In the genomic region with DNA sequence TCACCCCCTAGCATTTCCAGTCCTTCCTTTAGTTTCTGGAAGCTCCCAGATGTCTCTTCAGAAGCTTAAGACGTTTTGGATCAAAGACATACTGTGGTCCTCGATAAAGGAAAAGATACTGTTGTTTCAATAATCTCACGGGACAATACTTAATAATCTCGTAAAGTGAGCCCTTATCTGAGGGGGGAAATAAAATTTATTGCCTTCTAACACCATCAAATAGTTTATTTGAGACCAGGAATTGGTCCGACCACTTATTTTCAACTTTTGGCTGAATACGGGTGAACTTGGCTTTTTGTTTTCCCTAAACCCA, we compare ENCODE assay signal across 9 cellular contexts. TPM values are rescaled to one million over a fixed set of nuclear protein-coding genes. Genes with fewer than 3 reads are reported as not detected.
DNase-seq lines count a peak whose midpoint lies in the region; ATAC-seq, FAIRE-seq and TF ChIP-seq lines count a peak whose summit lies in the region.
"Had no signal": no experiment of that assay in that cellular context is flagged by ENCODE, and none has a peak within 500 bp of the region (broad histone marks: within the 10 kb centered on the region; RNA-seq: fewer than 3 reads in every experiment).

No MANE protein-coding gene starts in this region.

- H3K4me1 Mint-ChIP-seq in activated CD4-positive, alpha-beta T cell treated with anti-CD3 and anti-CD28 coated beads, Interleukin-2, amount 10 ng/mL, durations not matched to agents 24 days and 14 days: peaks cover 26% of the 10 kb centered on the region

- H3K4me2 ChIP-seq in HepG2 (ENCODE audit: low read depth, low read length): peak overlapping the region; percentile 89

- H3K36me3 ChIP-seq in adrenal gland (replicated peaks in 1 of 2): no peaks in the 10 kb centered on the region
- H3K36me3 ChIP-seq in HepG2 (replicated peaks in 1 of 2; ENCODE audit: control insufficient read depth in 1 of 2, insufficient read depth in 2 of 2, low read length in 2 of 2): 0 out of 5 replicates have a peak, but pooled peaks cover 0 to 4% of the 10 kb centered on the region in 2 experiments
- no peaks in the 10 kb centered on the region for H3K36me3 ChIP-seq in thoracic aorta

- no peak for TF ChIP-seq RAD21 in HepG2 (CRISPR knock-in tag; IDR thresholded peaks at IDR 0.05)

- no peaks in the 10 kb centered on the region for H3K27me3 ChIP-seq in adrenal gland
- peaks cover 0 to 6% of the 10 kb centered on the region in 2 experiments; a peak in 1 of 5 replicates for H3K27me3 ChIP-seq in HepG2 (ENCODE audit: control insufficient read depth in 1 of 2, insufficient read depth in 2 of 2, low read length in 2 of 2)
- no peaks in the 10 kb centered on the region for H3K27me3 ChIP-seq in thoracic aorta (replicated peaks; ENCODE audit: insufficient read depth)

- peak overlapping the region in 3 of 5 donors; percentile 58 to 72 (median 65) for H3K27ac ChIP-seq in adrenal gland
- H3K27ac ChIP-seq in HepG2 (ENCODE audit: extremely low read length, insufficient read depth, low read length): peak overlapping the region; percentile 80
- H3K27ac ChIP-seq in thoracic aorta: peak overlapping the region; percentile 75 to 82

- peaks cover 18% of the 10 kb centered on the region for H3K36me3 Mint-ChIP-seq in activated CD4-positive, alpha-beta T cell treated with anti-CD3 and anti-CD28 coated beads, Interleukin-2, amount 10 ng/mL, durations not matched to agents 24 days and 14 days (ENCODE audit: low read depth)

- CTCF ChIA-PET in HepG2 (lab: Yijun Ruan, JAX; ENCODE audit: low intra/inter-chr PET ratio, low total read pairs): no interaction called here

- no peak for FAIRE-seq in HepG2 (lab: Jason Lieb, UNC)
- FAIRE-seq: D721Med had no signal

- TSS peak; percentile 100 for BruUV-seq in HepG2 (replicated peaks; lab: Mats Ljungman, UMichigan)

- H3K4me1 ChIP-seq in adrenal gland (replicated peaks in 1 of 2) (peaks cover 0 to 23% of the 10 kb centered on the region in 2 donors), HepG2 (ENCODE audit: insufficient read depth, low read length) (peaks cover 34% of the 10 kb centered on the region), thoracic aorta (ENCODE audit: control insufficient read depth in 1 of 2, low read depth in 2 of 2) (peaks cover 10 to 24% of the 10 kb centered on the region in 2 donors)

- H3K27ac Mint-ChIP-seq in activated CD4-positive, alpha-beta T cell treated with anti-CD3 and anti-CD28 coated beads, Interleukin-2, amount 10 ng/mL, durations not matched to agents 24 days and 14 days: peak overlapping the region; percentile 100

- in situ Hi-C loops in HepG2 (cut with HindIII; ENCODE audit: extremely low pct_ligation_motif_present, low pct_unique_long_range_greater_than_20kb): no loop called here

- H3K9me3 Mint-ChIP-seq in activated CD4-positive, alpha-beta T cell treated with anti-CD3 and anti-CD28 coated beads, Interleukin-2, amount 10 ng/mL, durations not matched to agents 24 days and 14 days: no peaks in the 10 kb centered on the region

- peaks cover 42% of the 10 kb centered on the region for H3K79me2 ChIP-seq in HepG2 (ENCODE audit: insufficient read depth, low read length)

- H3K9ac ChIP-seq in HepG2 (ENCODE audit: insufficient read depth, low read depth, low read length): peak overlapping the region; percentile 92

- peak overlapping the region; percentile 99 for H3K4me3 Mint-ChIP-seq in activated CD4-positive, alpha-beta T cell treated with anti-CD3 and anti-CD28 coated beads, Interleukin-2, amount 10 ng/mL, durations not matched to agents 24 days and 14 days

- DNase-seq in activated CD4-positive, alpha-beta T cell treated with anti-CD3 and anti-CD28 coated beads, Interleukin-2, amount 10 ng/mL, durations not matched to agents 24 days and 14 days: no peak
- no peak for DNase-seq in activated CD4-positive, alpha-beta T cell treated with anti-CD3 and anti-CD28 coated beads for 4 hours
- DNase-seq in adrenal gland (no peak), HepG2 (ENCODE audit: low spot score) (no peak), thoracic aorta (ENCODE audit: low spot score) (no peak), LoVo (ENCODE audit: low spot score) (no peak)

- no peak for TF ChIP-seq EP300 in HepG2 (IDR thresholded peaks at IDR 0.05; ENCODE audit: low read depth in 2 of 2, low read length in 2 of 2)
- no peak for TF ChIP-seq EP300 in HepG2 (CRISPR knock-in tag; IDR thresholded peaks at IDR 0.05; ENCODE audit: borderline replicate concordance)

- intact Hi-C loops in activated CD4-positive, alpha-beta T cell treated with anti-CD3 and anti-CD28 coated beads, Interleukin-2, amount 10 ng/mL, durations not matched to agents 24 days and 14 days (cut with micrococcal nuclease): loop anchor here (5.0 to 10.0 kb wide), 2 partner anchors 469 to 1646 kb away; partner anchors contain the start of genes AP4S1, RNU6-7, RNU6-8 and STRN3
- intact Hi-C loops in adrenal gland (cut with DNase I) (no loop called here), HepG2 (cut with micrococcal nuclease; ENCODE audit: unreplicated experiment) (loop anchor here (5.0 to 10.0 kb wide), 2 partner anchors 44 to 316 kb away; partner anchors contain the start of gene COCH)

- H4K20me1 ChIP-seq in HepG2 (ENCODE audit: insufficient read depth, low read length): peaks cover 15% of the 10 kb centered on the region

- peak overlapping the region; percentile 94 for H2AFZ ChIP-seq in HepG2 (ENCODE audit: low read length)

- H3K9me3 ChIP-seq in adrenal gland (replicated peaks in 1 of 3): no peaks in the 10 kb centered on the region
- no peaks in the 10 kb centered on the region for H3K9me3 ChIP-seq in HepG2 (ENCODE audit: low read length)
- no peaks in the 10 kb centered on the region for H3K9me3 ChIP-seq in thoracic aorta

- TF ChIP-seq CTCF in adrenal gland (IDR thresholded peaks at IDR 0.05): no peak
- no peak for TF ChIP-seq CTCF in HepG2 (CRISPR knock-in tag; IDR thresholded peaks at IDR 0.05)
- TF ChIP-seq CTCF in thoracic aorta (IDR thresholded peaks at IDR 0.05): no peak

- TF ChIP-seq POLR2A in adrenal gland (IDR thresholded peaks at IDR 0.05) (no peak), HepG2 (IDR thresholded peaks at IDR 0.05; ENCODE audit: insufficient read depth in 1 of 2, low read depth in 2 of 2, low read length in 2 of 2) (no peak)

- H3K27me3 Mint-ChIP-seq in activated CD4-positive, alpha-beta T cell treated with anti-CD3 and anti-CD28 coated beads, Interleukin-2, amount 10 ng/mL, durations not matched to agents 24 days and 14 days: peaks cover 5% of the 10 kb centered on the region

- peak overlapping the region in 2 of 4 donors; percentile 62 to 69 for H3K4me3 ChIP-seq in adrenal gland
- peak overlapping the region; percentile 87 to 98 (median 98) for H3K4me3 ChIP-seq in HepG2 (replicated peaks in 1 of 3; ENCODE audit: insufficient read depth in 1 of 3, low read depth in 2 of 3, low read length in 3 of 3)
- H3K4me3 ChIP-seq in thoracic aorta: peak overlapping the region; percentile 98

- POLR2A ChIA-PET in HepG2 (lab: Yijun Ruan, JAX): interaction anchor here (0.6 to 2.1 kb wide), 3 partner anchors 12 to 64 kb away, joined by 3 to 8 read pairs (median 5); partner anchors contain the start of gene SCFD1

- ATAC-seq in HepG2: no peak
- ATAC-seq in thoracic aorta (ENCODE audit: insufficient number of reproducible peaks, low FRiP score, low read depth): no peak
- ATAC-seq in GM21515 (IDR thresholded peaks at IDR 0.05; ENCODE audit: unreplicated experiment): no peak
- no peak for ATAC-seq in HG03095 (IDR thresholded peaks at IDR 0.05; ENCODE audit: unreplicated experiment)

- 20 to 25% (median 22%) methylated on average over 6 of the region's 6 CpGs for WGBS in adrenal gland, 4 donors
- WGBS in HepG2 (ENCODE audit: low lambda C conversion rate): under 1% methylated on average over 6 of the region's 6 CpGs

TF ChIP-seq in HepG2, 621 proteins besides CTCF, POLR2A, EP300 and RAD21 (continues in another document):
- TF ChIP-seq SP1 (IDR thresholded peaks at IDR 0.05): no peak
- no peak for TF ChIP-seq SP1 (CRISPR knock-in tag; IDR thresholded peaks at IDR 0.05)
- TF ChIP-seq NRL (CRISPR knock-in tag; IDR thresholded peaks at IDR 0.05; ENCODE audit: borderline replicate concordance): no peak

RNA-seq across cellular contexts. Expression of gene G2E3, which starts 0.6 kb away (rescaled TPM):
- 22.4 and 23.8 TPM in 2 replicates for total RNA-seq in activated CD4-positive, alpha-beta T cell treated with anti-CD3 and anti-CD28 coated beads, Interleukin-2, amount 10 ng/mL, durations not matched to agents 24 days and 14 days
- total RNA-seq in adrenal gland: 10 to 100 TPM in 5 of 8 donors, 1 to 10 TPM in 3; 4.1 to 15.1 (median 12.2) TPM
- 1 to 10 TPM; 2.4 to 8.4 (median 3.0) TPM for polyA plus RNA-seq in adrenal gland
- total RNA-seq in HepG2 (2016; rRNA removed; fragmentation: Illumina TruSeq; extraction: Trizol): 63.0 and 90.7 TPM in 2 replicates
- total RNA-seq in HepG2 (2016; cell fraction: cytosol; rRNA removed; fragmentation: Illumina TruSeq; extraction: Trizol; ENCODE audit: low read depth): 20.1 and 20.7 TPM in 2 replicates
- total RNA-seq in HepG2 (2016; cell fraction: insoluble cytoplasmic fraction; rRNA removed; fragmentation: Illumina TruSeq; extraction: Trizol): 61.4 and 87.9 TPM in 2 replicates
- total RNA-seq in HepG2 (2016; cell fraction: membrane; rRNA removed; fragmentation: Illumina TruSeq; extraction: Trizol): 27.9 and 35.1 TPM in 2 replicates
- 81.7 and 85.9 TPM in 2 replicates for total RNA-seq in HepG2 (2016; cell fraction: nucleus; rRNA removed; fragmentation: Illumina TruSeq; extraction: Trizol)
- 13.8 and 22.8 TPM in 2 replicates for polyA plus RNA-seq in HepG2 (2011; rRNA removed)
- polyA plus RNA-seq in HepG2 (2011; cell fraction: cytosol; rRNA removed): 5.6 and 8.4 TPM in 2 replicates
- 11.7 and 14.1 TPM in 2 replicates for polyA plus RNA-seq in HepG2 (2011; cell fraction: nucleus; rRNA removed)
- polyA plus RNA-seq in HepG2 (2012): 22.9 and 29.9 TPM in 2 replicates
- polyA plus RNA-seq in HepG2 (2016; cell fraction: cytosol; fragmentation: Illumina TruSeq; extraction: Trizol; ENCODE audit: low read depth): 2.5 and 2.9 TPM in 2 replicates
- polyA plus RNA-seq in HepG2 (2016; cell fraction: insoluble cytoplasmic fraction; fragmentation: Illumina TruSeq; extraction: Trizol; ENCODE audit: low read depth): 40.8 and 45.8 TPM in 2 replicates
- polyA plus RNA-seq in HepG2 (2016; cell fraction: membrane; fragmentation: Illumina TruSeq; extraction: Trizol; ENCODE audit: low read depth): 5.2 and 7.8 TPM in 2 replicates
- polyA plus RNA-seq in HepG2 (2016; cell fraction: nucleus; fragmentation: Illumina TruSeq; extraction: Trizol; ENCODE audit: insufficient read depth, low read depth): 71.9 and 74.2 TPM in 2 replicates
- polyA minus RNA-seq in HepG2 (2011; rRNA and poly(A)+ RNA removed; ENCODE audit: low replicate concordance): 8.9 and 9.2 TPM in 2 replicates
- 31.6 and 36.1 TPM in 2 replicates for polyA minus RNA-seq in HepG2 (2011; cell fraction: cytosol; rRNA and poly(A)+ RNA removed)
- 92.2 and 121 TPM in 2 replicates for polyA minus RNA-seq in HepG2 (2011; cell fraction: nucleus; rRNA and poly(A)+ RNA removed)
- 10 to 100 TPM; 10.3 to 11.9 TPM for total RNA-seq in thoracic aorta

Comparison
In these comparisons a context has a peak if more than half of its experiments do, and no peak if none do; other contexts are left out.
1. intact Hi-C loops: an anchor here in activated CD4-positive, alpha-beta T cell treated with anti-CD3 and anti-CD28 coated beads, Interleukin-2, amount 10 ng/mL, durations not matched to agents 24 days and 14 days (5.0 to 10.0 kb wide) and HepG2 (5.0 to 10.0 kb wide); none called in adrenal gland.